8 cellular contexts compared by ENCODE assay signal in the genomic region with DNA sequence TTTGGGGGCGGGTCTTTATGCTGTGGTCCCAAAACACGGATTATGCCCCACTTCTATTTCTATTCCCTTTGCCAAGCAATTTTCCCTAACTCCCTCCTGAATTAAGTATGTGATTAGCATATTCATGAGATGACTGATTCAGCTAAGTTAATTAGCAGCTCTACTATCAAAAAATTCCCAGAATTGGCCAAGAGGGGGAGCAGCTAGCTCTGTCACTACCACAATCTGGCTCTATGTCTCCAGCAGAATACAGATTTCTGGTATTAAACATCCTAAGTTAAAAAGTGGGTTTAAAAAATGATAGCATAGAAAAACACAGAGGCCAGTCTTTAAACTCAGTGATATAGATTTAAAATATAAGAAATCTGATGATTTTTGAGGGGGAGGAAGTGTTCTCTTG.
DNase-seq lines count a peak whose midpoint lies in the region; TF ChIP-seq lines count a peak whose summit lies in the region.

No MANE protein-coding gene starts in this region.

- peaks cover 8% of the 10 kb centered on the region for H4K20me1 ChIP-seq in smooth muscle cell (ENCODE audit: low read depth)

- H3K9me3 ChIP-seq in BE2C, result no peaks in the 10 kb centered on the region
- H3K9me3 ChIP-seq in smooth muscle cell (replicated peaks; ENCODE audit: low read depth), result no peaks in the 10 kb centered on the region

- no peak overlapping the region for H3K27ac ChIP-seq in smooth muscle cell (ENCODE audit: low read depth)

- H3K4me1 ChIP-seq in BE2C, result no peaks in the 10 kb centered on the region
- H3K4me1 ChIP-seq in smooth muscle cell (ENCODE audit: low read depth), result peaks cover 15% of the 10 kb centered on the region

- H3K4me3 ChIP-seq in BE2C (ENCODE audit: low read depth, low read length) (no peak overlapping the region), foreskin fibroblast (ENCODE audit: low read depth in 1 of 2, low read length in 2 of 2) (no peak overlapping the region), smooth muscle cell (no peak overlapping the region)

- no peaks in the 10 kb centered on the region for H3K36me3 ChIP-seq in BE2C
- H3K36me3 ChIP-seq in smooth muscle cell (ENCODE audit: low read depth), result no peaks in the 10 kb centered on the region

- no peak overlapping the region for H3K27ac Mint-ChIP-seq in HFFc6

- no peaks in the 10 kb centered on the region for H3F3A ChIP-seq in smooth muscle cell (ENCODE audit: low read depth)

- no peaks in the 10 kb centered on the region for H3K36me3 Mint-ChIP-seq in HFFc6 (ENCODE audit: low read depth)

- no peaks in the 10 kb centered on the region for H3K27me3 Mint-ChIP-seq in HFFc6 (ENCODE audit: insufficient read depth)

- peak; percentile 37 for TF ChIP-seq CTCF in BE2C (IDR thresholded peaks at IDR 0.05; ENCODE audit: low read depth, low read length)
- TF ChIP-seq CTCF in GM13977 (IDR thresholded peaks at IDR 0.05; ENCODE audit: extremely low read depth, insufficient read depth, missing control alignments), result peak; percentile 41
- TF ChIP-seq CTCF in foreskin fibroblast (IDR thresholded peaks at IDR 0.05; ENCODE audit: low read depth, low read length), result peak; percentile 50
- TF ChIP-seq CTCF in smooth muscle cell (IDR thresholded peaks at IDR 0.05; ENCODE audit: borderline replicate concordance, insufficient read depth, poor library complexity, severe bottlenecking), result peak; percentile 54
- no peak for TF ChIP-seq CTCF in HFFc6 (IDR thresholded peaks at IDR 0.05)

- DNase-seq in BE2C (no peak), GM13977 (ENCODE audit: low spot score) (peak; percentile 9), RPMI8226 (peak; percentile 33), foreskin fibroblast (peak; percentile 3 to 58), smooth muscle cell (lab: John Stamatoyannopoulos, UW; ENCODE audit: unreplicated experiment) (no peak), NCI-H2107 treated with DMSO at 0.1 percent for 48 hours (lab: John Stamatoyannopoulos, UW; ENCODE audit: unreplicated experiment) (no peak), DMS79 (lab: John Stamatoyannopoulos, UW) (no peak), HFFc6 (no peak)

- H3K9me3 Mint-ChIP-seq in HFFc6, result no peaks in the 10 kb centered on the region

- no peak overlapping the region for H3K9ac ChIP-seq in smooth muscle cell (ENCODE audit: low read depth)

- H3K27me3 ChIP-seq in BE2C (no peaks in the 10 kb centered on the region), smooth muscle cell (ENCODE audit: low read depth) (no peaks in the 10 kb centered on the region)

- no peak overlapping the region for H2AFZ ChIP-seq in smooth muscle cell (ENCODE audit: low read depth)

- no peak overlapping the region for H3K4me3 Mint-ChIP-seq in HFFc6

- H3K79me2 ChIP-seq in smooth muscle cell (ENCODE audit: low read depth), result no peaks in the 10 kb centered on the region

- H3K4me2 ChIP-seq in smooth muscle cell, result no peak overlapping the region

- H3K4me1 Mint-ChIP-seq in HFFc6 (ENCODE audit: low read depth), result no peaks in the 10 kb centered on the region

- in situ Hi-C loops in GM13977 (cut with MboI; ENCODE audit: low pct_unique_long_range_greater_than_20kb, low sequenced_read_pairs, unreplicated experiment), result no loop called here

- 59% methylated on average over 2 of the region's 2 CpGs for WGBS in smooth muscle cell (ENCODE audit: low lambda C conversion rate)

Comparison
In these comparisons a context has a peak if more than half of its experiments do, and no peak if none do; other contexts are left out.
1. DNase-seq: peak in GM13977 (single experiment), RPMI8226 (single experiment) and foreskin fibroblast (2 of 2); none in BE2C (single experiment), smooth muscle cell (single experiment), NCI-H2107 treated with DMSO at 0.1 percent for 48 hours (single experiment), DMS79 (single experiment) and HFFc6 (single experiment).